In genomic region chrX:31356501-31357263, GRCh38 we compare ENCODE assay signal across 16 cellular contexts.
"Had no signal": no experiment of that assay in that cellular context is flagged by ENCODE, and none has a peak within 500 bp of the region (broad histone marks: within the 10 kb centered on the region; RNA-seq: fewer than 3 reads in every experiment).

No MANE protein-coding gene starts in this region.

- H3K27ac ChIP-seq: ascending aorta, cardiac muscle cell, esophagus muscularis mucosa, suprapubic skin had no signal

- ATAC-seq: activated CD4-positive, alpha-beta T cell treated with anti-CD3 and anti-CD28 coated beads for 36 hours; activated CD8-positive, alpha-beta T cell treated with anti-CD3 and anti-CD28 coated beads for 36 hours; left cardiac atrium; natural killer cell treated with Interleukin-12 subunit alpha and Interleukin-12 subunit beta and Interleukin-15 and Interleukin-18, amount 100 ng/mL, for 72 hours; stimulated activated naive CD8-positive, alpha-beta T cell treated with anti-CD3 and anti-CD28 coated beads, Interleukin-15, Interleukin-2, amounts not matched to agents 100 U/mL and 50 U/mL, for 24 hours had no signal

- FAIRE-seq: colon had no signal

- H3K4me1 ChIP-seq: ascending aorta, suprapubic skin had no signal

- H3K9me3 ChIP-seq: ascending aorta, esophagus muscularis mucosa, suprapubic skin had no signal

- H3K36me3 ChIP-seq: ascending aorta, cardiac muscle cell, esophagus muscularis mucosa, suprapubic skin had no signal

- H3K27me3 ChIP-seq: ascending aorta, cardiac muscle cell, esophagus muscularis mucosa, suprapubic skin had no signal

- DNase-seq: activated CD4-positive, alpha-beta T cell treated with anti-CD3 and anti-CD28 coated beads for 36 hours; activated CD8-positive, alpha-beta memory T cell treated with anti-CD3 and anti-CD28 coated beads, Interleukin-2, amount 50 U/mL, for 48 hours; activated CD8-positive, alpha-beta T cell treated with anti-CD3 and anti-CD28 coated beads for 36 hours; activated naive CD4-positive, alpha-beta T cell; glutamatergic neuron; immature natural killer cell; left cardiac atrium; stimulated activated CD4-positive, alpha-beta T cell treated with anti-CD3 and anti-CD28 coated beads, Interleukin-2, amount 100 ng/mL, for 48 hours; stimulated activated CD8-positive, alpha-beta memory T cell treated with anti-CD3 and anti-CD28 coated beads, Interleukin-4, amount 100 ng/mL, for 48 hours; stimulated activated naive CD8-positive, alpha-beta T cell treated with anti-CD3 and anti-CD28 coated beads, Interleukin-15, Interleukin-2, amounts not matched to agents 100 U/mL and 50 U/mL, for 24 hours had no signal

- H3K4me3 ChIP-seq: ascending aorta, cardiac muscle cell, esophagus muscularis mucosa, suprapubic skin had no signal
